1 cellular context compared by ENCODE assay signal in the genomic region with DNA sequence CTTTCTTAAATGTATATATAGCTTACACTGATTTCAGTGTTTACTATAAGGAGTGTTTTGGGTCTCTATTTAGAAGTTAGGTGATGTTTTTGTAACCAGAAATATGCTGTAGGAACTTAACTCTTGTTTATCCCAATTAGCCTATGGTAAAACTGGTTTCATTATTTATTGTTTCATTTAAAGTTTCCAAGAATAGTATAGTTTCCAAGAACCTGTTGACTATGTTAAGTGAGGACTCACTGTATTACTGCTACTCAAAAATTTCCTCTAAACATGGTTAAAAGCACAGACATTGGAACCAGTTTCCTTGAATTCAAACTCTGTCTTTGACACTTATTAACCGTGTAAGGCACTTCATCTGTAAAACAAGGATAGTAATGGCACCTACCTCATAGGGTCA.
TF ChIP-seq lines count a peak whose summit lies in the region.

No MANE protein-coding gene starts in this region.

TF ChIP-seq in HepG2, 621 proteins besides CTCF, POLR2A, EP300 and RAD21 (continued from another document):
- TF ChIP-seq, protein P1, sequence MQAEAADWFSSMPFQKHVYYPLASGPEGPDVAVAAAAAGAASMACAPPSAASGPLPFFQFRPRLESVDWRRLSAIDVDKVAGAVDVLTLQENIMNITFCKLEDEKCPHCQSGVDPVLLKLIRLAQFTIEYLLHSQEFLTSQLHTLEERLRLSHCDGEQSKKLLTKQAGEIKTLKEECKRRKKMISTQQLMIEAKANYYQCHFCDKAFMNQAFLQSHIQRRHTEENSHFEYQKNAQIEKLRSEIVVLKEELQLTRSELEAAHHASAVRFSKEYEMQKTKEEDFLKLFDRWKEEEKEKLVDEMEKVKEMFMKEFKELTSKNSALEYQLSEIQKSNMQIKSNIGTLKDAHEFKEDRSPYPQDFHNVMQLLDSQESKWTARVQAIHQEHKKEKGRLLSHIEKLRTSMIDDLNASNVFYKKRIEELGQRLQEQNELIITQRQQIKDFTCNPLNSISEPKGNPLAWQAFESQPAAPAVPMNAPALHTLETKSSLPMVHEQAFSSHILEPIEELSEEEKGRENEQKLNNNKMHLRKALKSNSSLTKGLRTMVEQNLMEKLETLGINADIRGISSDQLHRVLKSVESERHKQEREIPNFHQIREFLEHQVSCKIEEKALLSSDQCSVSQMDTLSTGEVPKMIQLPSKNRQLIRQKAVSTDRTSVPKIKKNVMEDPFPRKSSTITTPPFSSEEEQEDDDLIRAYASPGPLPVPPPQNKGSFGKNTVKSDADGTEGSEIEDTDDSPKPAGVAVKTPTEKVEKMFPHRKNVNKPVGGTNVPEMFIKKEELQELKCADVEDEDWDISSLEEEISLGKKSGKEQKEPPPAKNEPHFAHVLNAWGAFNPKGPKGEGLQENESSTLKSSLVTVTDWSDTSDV (CRISPR knock-in tag; IDR thresholded peaks at IDR 0.05), result no peak
- no peak for TF ChIP-seq ZNF329 (CRISPR knock-in tag; IDR thresholded peaks at IDR 0.05; ENCODE audit: low read depth)
- no peak for TF ChIP-seq ZNF451 (CRISPR knock-in tag; IDR thresholded peaks at IDR 0.05)
- no peak for TF ChIP-seq NFRKB (IDR thresholded peaks at IDR 0.05)
